Comparison of ENCODE assay signal across 26 cellular contexts in genomic region chr3:108182339-108182738, GRCh38. TPM values are rescaled to one million over a fixed set of nuclear protein-coding genes. Genes with fewer than 3 reads are reported as not detected.
DNase-seq lines count a peak whose midpoint lies in the region; ATAC-seq, FAIRE-seq and TF ChIP-seq lines count a peak whose summit lies in the region.
"Had no signal": no experiment of that assay in that cellular context is flagged by ENCODE, and none has a peak within 500 bp of the region (broad histone marks: within the 10 kb centered on the region; RNA-seq: fewer than 3 reads in every experiment).

No MANE protein-coding gene starts in this region.

- H3K36me3 ChIP-seq in astrocyte (ENCODE audit: insufficient read depth, low read length) (no peaks in the 10 kb centered on the region), upper lobe of left lung (peaks cover 0 to 6% (median 0%) of the 10 kb centered on the region in 4 donors)
- no peaks in the 10 kb centered on the region for H3K36me3 ChIP-seq in CD4-positive, alpha-beta memory T cell (ENCODE audit: insufficient read depth, low read length)
- H3K36me3 ChIP-seq: Peyer's patch had no signal

- no peaks in the 10 kb centered on the region for H4K20me1 ChIP-seq in astrocyte (ENCODE audit: insufficient read depth, low read length)

- no peak for FAIRE-seq in astrocyte (lab: Jason Lieb, UNC)
- FAIRE-seq: GM12878, HepG2 had no signal

- WGBS in upper lobe of left lung, 2 donors: 72 to 73% methylated on average over 1 of the region's 1 CpG

- H2AFZ ChIP-seq in astrocyte (ENCODE audit: low read depth, low read length): no peak overlapping the region

- H3K36me3 Mint-ChIP-seq in astrocyte (ENCODE audit: low read depth, unreplicated experiment) (peaks cover 3% of the 10 kb centered on the region), nephron progenitor cell (ENCODE audit: low read depth) (peaks cover 29% of the 10 kb centered on the region)
- H3K36me3 Mint-ChIP-seq in CD4-positive, alpha-beta memory T cell: peaks cover 28 to 39% of the 10 kb centered on the region in 2 donors

- POLR2A ChIA-PET in HEK293T (lab: Yijun Ruan, JAX): no interaction called here
- POLR2A ChIA-PET in CD4-positive, alpha-beta memory T cell (lab: Charles Lee; ENCODE audit: partially characterized antibody): no interaction called here

- TF ChIP-seq EP300 in upper lobe of left lung (IDR thresholded peaks at IDR 0.05): no peak

- no peak overlapping the region for H3K9ac ChIP-seq in astrocyte (ENCODE audit: low read length)

- H3K4me1 Mint-ChIP-seq in astrocyte (ENCODE audit: low read depth, unreplicated experiment) (peaks cover 8% of the 10 kb centered on the region), nephron progenitor cell (no peaks in the 10 kb centered on the region)
- H3K4me1 Mint-ChIP-seq in CD4-positive, alpha-beta memory T cell: peaks cover 5 to 13% (median 12%) of the 10 kb centered on the region in 4 donors
- H3K4me1 Mint-ChIP-seq: activated CD4-positive, alpha-beta T cell treated with anti-CD3 and anti-CD28 coated beads, Interleukin-2, amount 10 ng/mL, durations not matched to agents 24 days and 14 days; central memory CD8-positive, alpha-beta T cell had no signal

- no peaks in the 10 kb centered on the region for H3K9me3 ChIP-seq in astrocyte (ENCODE audit: insufficient read depth, low read depth, low read length)
- H3K9me3 ChIP-seq in upper lobe of left lung: no peaks in the 10 kb centered on the region
- no peaks in the 10 kb centered on the region for H3K9me3 ChIP-seq in CD4-positive, alpha-beta memory T cell (ENCODE audit: control insufficient read depth in 1 of 2, low read length in 2 of 2)
- H3K9me3 ChIP-seq: Peyer's patch had no signal

- H3K4me3 Mint-ChIP-seq in astrocyte (ENCODE audit: unreplicated experiment) (no peak overlapping the region), nephron progenitor cell (no peak overlapping the region)
- H3K4me3 Mint-ChIP-seq in CD4-positive, alpha-beta memory T cell: no peak overlapping the region
- H3K4me3 Mint-ChIP-seq: activated CD4-positive, alpha-beta T cell treated with anti-CD3 and anti-CD28 coated beads, Interleukin-2, amount 10 ng/mL, durations not matched to agents 24 days and 14 days; activated T-helper 1 cell treated with anti-CD3 and anti-CD28 coated beads, Interleukin-12 subunit alpha, Interleukin-12 subunit beta, Interleukin-2, Interleukin-4 antibody, amounts not matched to agents 30 ng/mL and 10 ng/mL and 1 ng/mL, durations not matched to agents 14 hours and 24 hours and 36 hours; CD4-positive, CD25-positive, alpha-beta regulatory T cell; central memory CD8-positive, alpha-beta T cell had no signal

- DNase-seq in HEK293T (ENCODE audit: extremely low spot score): peak; percentile 8
- peak; percentile 93 for DNase-seq in NCI-H146 treated with DMSO at 0.1 percent for 48 hours (lab: John Stamatoyannopoulos, UW; ENCODE audit: unreplicated experiment)
- DNase-seq in astrocyte (ENCODE audit: low read depth): peak; percentile 14
- no peak for DNase-seq in nephron progenitor cell
- no peak for DNase-seq in upper lobe of left lung
- DNase-seq in CD4-positive, alpha-beta memory T cell: no peak
- DNase-seq: activated CD4-positive, alpha-beta T cell treated with anti-CD3 and anti-CD28 coated beads, Interleukin-2, amount 10 ng/mL, durations not matched to agents 24 days and 14 days; activated naive CD4-positive, alpha-beta T cell treated with anti-CD3 and anti-CD28 coated beads, Interleukin-2, amount 50 U/mL, for 16 hours; aorta; CD4-positive, CD25-positive, alpha-beta regulatory T cell; DMS53; mesendoderm; naive B cell; NCI-H446; Peyer's patch; spleen; stimulated activated CD4-positive, alpha-beta T cell treated with anti-CD3 and anti-CD28 coated beads, Interleukin-4, amount 100 ng/mL, for 24 hours; stimulated activated naive CD4-positive, alpha-beta T cell treated with Interleukin-2 at 50 U/mL for 16 hours had no signal

- no peak overlapping the region for H3K4me3 ChIP-seq in astrocyte (ENCODE audit: insufficient read depth, low read depth, low read length)
- no peak overlapping the region for H3K4me3 ChIP-seq in upper lobe of left lung
- no peak overlapping the region for H3K4me3 ChIP-seq in CD4-positive, alpha-beta memory T cell (ENCODE audit: low read length in 2 of 2)
- H3K4me3 ChIP-seq: gastroesophageal sphincter, GM12878, Peyer's patch, spleen had no signal

- no peak overlapping the region for H3K4me2 ChIP-seq in astrocyte (ENCODE audit: low read length)

- H3K4me1 ChIP-seq in astrocyte (ENCODE audit: insufficient read depth, low read length) (peaks cover 14% of the 10 kb centered on the region), upper lobe of left lung (peaks cover 0 to 8% (median 1%) of the 10 kb centered on the region in 4 donors)
- no peaks in the 10 kb centered on the region for H3K4me1 ChIP-seq in CD4-positive, alpha-beta memory T cell (ENCODE audit: insufficient read depth, low read length)
- H3K4me1 ChIP-seq: Peyer's patch had no signal

- ATAC-seq in upper lobe of left lung (ENCODE audit: low FRiP score in 2 of 2): no peak
- ATAC-seq in GM21360 (IDR thresholded peaks at IDR 0.05; ENCODE audit: unreplicated experiment): no peak
- ATAC-seq: gastroesophageal sphincter, GM12878, HepG2 had no signal

- CTCF ChIA-PET in HEK293T (lab: Yijun Ruan, JAX): no interaction called here
- CTCF ChIA-PET in CD4-positive, alpha-beta memory T cell (lab: Charles Lee; ENCODE audit: partially characterized antibody): no interaction called here

- H3K27me3 ChIP-seq in astrocyte (ENCODE audit: insufficient read depth, low read length): no peaks in the 10 kb centered on the region
- no peaks in the 10 kb centered on the region for H3K27me3 ChIP-seq in upper lobe of left lung
- H3K27me3 ChIP-seq in CD4-positive, alpha-beta memory T cell (ENCODE audit: insufficient read depth, low read length): no peaks in the 10 kb centered on the region
- H3K27me3 ChIP-seq: gastroesophageal sphincter, Peyer's patch, spleen had no signal

- no peak for TF ChIP-seq POLR2A in upper lobe of left lung (IDR thresholded peaks at IDR 0.05)

- no peaks in the 10 kb centered on the region for H3K27me3 Mint-ChIP-seq in astrocyte (ENCODE audit: low read depth, unreplicated experiment)
- no peaks in the 10 kb centered on the region for H3K27me3 Mint-ChIP-seq in nephron progenitor cell (ENCODE audit: low read depth, poor library complexity)
- no peaks in the 10 kb centered on the region for H3K27me3 Mint-ChIP-seq in CD4-positive, alpha-beta memory T cell
- H3K27me3 Mint-ChIP-seq: activated CD4-positive, alpha-beta T cell treated with anti-CD3 and anti-CD28 coated beads, Interleukin-2, amount 10 ng/mL, durations not matched to agents 24 days and 14 days; CD4-positive, CD25-positive, alpha-beta regulatory T cell; central memory CD8-positive, alpha-beta T cell; naive B cell had no signal

- no peaks in the 10 kb centered on the region for H3K79me2 ChIP-seq in astrocyte (ENCODE audit: insufficient read depth, low read length)

- no peaks in the 10 kb centered on the region for H3K9me3 Mint-ChIP-seq in astrocyte (ENCODE audit: unreplicated experiment)
- peaks cover 11% of the 10 kb centered on the region for H3K9me3 Mint-ChIP-seq in nephron progenitor cell
- H3K9me3 Mint-ChIP-seq in CD4-positive, alpha-beta memory T cell: peaks cover 0 to 14% (median 5%) of the 10 kb centered on the region in 8 donors
- H3K9me3 Mint-ChIP-seq: central memory CD8-positive, alpha-beta T cell had no signal

- TF ChIP-seq CTCF in astrocyte (IDR thresholded peaks at IDR 0.05; ENCODE audit: insufficient read depth, low read depth, low read length): no peak
- no peak for TF ChIP-seq CTCF in nephron progenitor cell (IDR thresholded peaks at IDR 0.05)
- TF ChIP-seq CTCF in upper lobe of left lung (IDR thresholded peaks at IDR 0.05): no peak

- H3K27ac Mint-ChIP-seq in astrocyte (ENCODE audit: unreplicated experiment) (no peak overlapping the region), nephron progenitor cell (peak overlapping the region; percentile 22)
- peak overlapping the region in 1 of 7 donors; percentile 67 for H3K27ac Mint-ChIP-seq in CD4-positive, alpha-beta memory T cell
- H3K27ac Mint-ChIP-seq: activated CD4-positive, alpha-beta T cell treated with anti-CD3 and anti-CD28 coated beads, Interleukin-2, amount 10 ng/mL, durations not matched to agents 24 days and 14 days; activated T-helper 1 cell treated with anti-CD3 and anti-CD28 coated beads, Interleukin-12 subunit alpha, Interleukin-12 subunit beta, Interleukin-2, Interleukin-4 antibody, amounts not matched to agents 30 ng/mL and 10 ng/mL and 1 ng/mL, durations not matched to agents 14 hours and 24 hours and 36 hours; CD4-positive, CD25-positive, alpha-beta regulatory T cell had no signal

- intact Hi-C loops in CD4-positive, alpha-beta memory T cell (cut with micrococcal nuclease): no loop called here

- H3K27ac ChIP-seq in astrocyte (ENCODE audit: low read depth, low read length) (no peak overlapping the region), upper lobe of left lung (no peak overlapping the region)
- H3K27ac ChIP-seq in CD4-positive, alpha-beta memory T cell (ENCODE audit: low read depth, low read length): no peak overlapping the region
- H3K27ac ChIP-seq: epithelial cell of prostate, gastroesophageal sphincter, HL-60, Peyer's patch, spleen had no signal

TF ChIP-seq in HEK293T, 16 proteins besides CTCF, POLR2A, EP300 and RAD21:
- TF ChIP-seq PKNOX1 (IDR thresholded peaks at IDR 0.05): peak; percentile 10; the same call in 1 of the 2 replicates
- no peak for TF ChIP-seq HDGF (IDR thresholded peaks at IDR 0.05; ENCODE audit: borderline replicate concordance)
- peak; percentile 22; the same call in 1 of the 2 replicates for TF ChIP-seq CTBP1 (IDR thresholded peaks at IDR 0.05; ENCODE audit: borderline replicate concordance)

RNA-seq across cellular contexts. Expression of gene IFT57, which starts 39.9 kb away (rescaled TPM):
- total RNA-seq in astrocyte: 27.5 and 29.8 TPM in 2 replicates
- 100 to 1,000 TPM; 118 to 467 (median 232) TPM for total RNA-seq in upper lobe of left lung
- 10 to 100 TPM; 24.1 to 26.1 TPM for total RNA-seq in CD4-positive, alpha-beta memory T cell
- 10 to 100 TPM; 50.9 to 55.2 TPM for polyA plus RNA-seq in CD4-positive, alpha-beta memory T cell

Comparison
In these comparisons a context has a peak if more than half of its experiments do, and no peak if none do; other contexts are left out.
1. DNase-seq: peak in HEK293T (single experiment), NCI-H146 treated with DMSO at 0.1 percent for 48 hours (single experiment) and astrocyte (single experiment); none in nephron progenitor cell (single experiment), upper lobe of left lung (0 of 2) and CD4-positive, alpha-beta memory T cell (0 of 5).